In the genomic region with DNA sequence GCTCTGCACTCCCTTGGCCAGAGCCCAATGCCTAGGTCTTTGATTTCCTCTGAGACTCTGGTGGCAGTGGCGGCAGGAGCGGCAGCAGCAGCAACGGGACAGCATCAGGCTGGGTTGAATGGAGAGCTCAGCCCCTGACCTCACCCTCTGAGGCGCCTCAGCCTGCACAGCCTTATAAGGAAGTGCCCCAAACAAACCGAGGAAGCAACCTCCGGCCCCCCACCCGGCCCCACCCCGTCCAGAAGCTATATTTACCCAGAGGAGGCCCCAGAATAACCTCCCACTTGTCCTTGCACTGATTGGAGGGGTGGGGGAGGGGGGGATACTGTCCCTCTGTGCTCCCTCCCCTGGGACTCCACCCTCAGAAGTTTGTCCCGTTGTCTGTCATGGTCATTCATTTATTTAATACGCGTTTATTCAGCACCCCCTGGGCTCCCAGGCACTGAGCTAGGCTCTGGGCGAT, we compare ENCODE assay signal across 1 cellular context.
TF ChIP-seq lines count a peak whose summit lies in the region.

No MANE protein-coding gene starts in this region.

TF ChIP-seq in HepG2, 621 proteins besides CTCF, POLR2A, EP300 and RAD21 (continues in another document):
- no peak for TF ChIP-seq SP140L (CRISPR knock-in tag; IDR thresholded peaks at IDR 0.05; ENCODE audit: borderline replicate concordance)
- no peak for TF ChIP-seq IRF2 (CRISPR knock-in tag; IDR thresholded peaks at IDR 0.05)
- TF ChIP-seq DPF2 (CRISPR knock-in tag; IDR thresholded peaks at IDR 0.05; ENCODE audit: borderline replicate concordance, low read depth), result no peak
- peak; percentile 44; the same call in 1 of the 2 replicates for TF ChIP-seq CREM (IDR thresholded peaks at IDR 0.05)
- TF ChIP-seq CREM (CRISPR knock-in tag; IDR thresholded peaks at IDR 0.05), result no peak
- no peak for TF ChIP-seq SOX13 (IDR thresholded peaks at IDR 0.05)
- no peak for TF ChIP-seq SOX13 (CRISPR knock-in tag; conservative IDR thresholded peaks at IDR 0.05 in 1 of 2, IDR thresholded peaks at IDR 0.05 in 1 of 2)
- no peak for TF ChIP-seq HNRNPUL1 (IDR thresholded peaks at IDR 0.05; ENCODE audit: low read depth, low read length)
- no peak for TF ChIP-seq CEBPG (CRISPR knock-in tag; IDR thresholded peaks at IDR 0.05)
- no peak for TF ChIP-seq ZNF510 (CRISPR knock-in tag; IDR thresholded peaks at IDR 0.05; ENCODE audit: low read depth)
- peak; percentile 35; the same call in 1 of the 2 replicates for TF ChIP-seq NR2F6 (IDR thresholded peaks at IDR 0.05)
- TF ChIP-seq NR2F6 (CRISPR knock-in tag; IDR thresholded peaks at IDR 0.05), result no peak
- TF ChIP-seq ZNF234 (CRISPR knock-in tag; conservative IDR thresholded peaks at IDR 0.05), result no peak
- no peak for TF ChIP-seq MATR3 (CRISPR knock-in tag; IDR thresholded peaks at IDR 0.05)
- TF ChIP-seq HMG20B (CRISPR knock-in tag; conservative IDR thresholded peaks at IDR 0.05), result peak; percentile 93
- TF ChIP-seq FOXM1 (CRISPR knock-in tag; IDR thresholded peaks at IDR 0.05), result no peak
- no peak for TF ChIP-seq ZNF33B (CRISPR knock-in tag; IDR thresholded peaks at IDR 0.05)
- TF ChIP-seq HDAC2 (CRISPR knock-in tag; IDR thresholded peaks at IDR 0.05), result no peak
- TF ChIP-seq SRY (CRISPR knock-in tag; IDR thresholded peaks at IDR 0.05), result no peak
- no peak for TF ChIP-seq MAFK (conservative IDR thresholded peaks at IDR 0.05 in 1 of 2, IDR thresholded peaks at IDR 0.05 in 1 of 2; ENCODE audit: low read length in 2 of 2)
- TF ChIP-seq, protein P1, sequence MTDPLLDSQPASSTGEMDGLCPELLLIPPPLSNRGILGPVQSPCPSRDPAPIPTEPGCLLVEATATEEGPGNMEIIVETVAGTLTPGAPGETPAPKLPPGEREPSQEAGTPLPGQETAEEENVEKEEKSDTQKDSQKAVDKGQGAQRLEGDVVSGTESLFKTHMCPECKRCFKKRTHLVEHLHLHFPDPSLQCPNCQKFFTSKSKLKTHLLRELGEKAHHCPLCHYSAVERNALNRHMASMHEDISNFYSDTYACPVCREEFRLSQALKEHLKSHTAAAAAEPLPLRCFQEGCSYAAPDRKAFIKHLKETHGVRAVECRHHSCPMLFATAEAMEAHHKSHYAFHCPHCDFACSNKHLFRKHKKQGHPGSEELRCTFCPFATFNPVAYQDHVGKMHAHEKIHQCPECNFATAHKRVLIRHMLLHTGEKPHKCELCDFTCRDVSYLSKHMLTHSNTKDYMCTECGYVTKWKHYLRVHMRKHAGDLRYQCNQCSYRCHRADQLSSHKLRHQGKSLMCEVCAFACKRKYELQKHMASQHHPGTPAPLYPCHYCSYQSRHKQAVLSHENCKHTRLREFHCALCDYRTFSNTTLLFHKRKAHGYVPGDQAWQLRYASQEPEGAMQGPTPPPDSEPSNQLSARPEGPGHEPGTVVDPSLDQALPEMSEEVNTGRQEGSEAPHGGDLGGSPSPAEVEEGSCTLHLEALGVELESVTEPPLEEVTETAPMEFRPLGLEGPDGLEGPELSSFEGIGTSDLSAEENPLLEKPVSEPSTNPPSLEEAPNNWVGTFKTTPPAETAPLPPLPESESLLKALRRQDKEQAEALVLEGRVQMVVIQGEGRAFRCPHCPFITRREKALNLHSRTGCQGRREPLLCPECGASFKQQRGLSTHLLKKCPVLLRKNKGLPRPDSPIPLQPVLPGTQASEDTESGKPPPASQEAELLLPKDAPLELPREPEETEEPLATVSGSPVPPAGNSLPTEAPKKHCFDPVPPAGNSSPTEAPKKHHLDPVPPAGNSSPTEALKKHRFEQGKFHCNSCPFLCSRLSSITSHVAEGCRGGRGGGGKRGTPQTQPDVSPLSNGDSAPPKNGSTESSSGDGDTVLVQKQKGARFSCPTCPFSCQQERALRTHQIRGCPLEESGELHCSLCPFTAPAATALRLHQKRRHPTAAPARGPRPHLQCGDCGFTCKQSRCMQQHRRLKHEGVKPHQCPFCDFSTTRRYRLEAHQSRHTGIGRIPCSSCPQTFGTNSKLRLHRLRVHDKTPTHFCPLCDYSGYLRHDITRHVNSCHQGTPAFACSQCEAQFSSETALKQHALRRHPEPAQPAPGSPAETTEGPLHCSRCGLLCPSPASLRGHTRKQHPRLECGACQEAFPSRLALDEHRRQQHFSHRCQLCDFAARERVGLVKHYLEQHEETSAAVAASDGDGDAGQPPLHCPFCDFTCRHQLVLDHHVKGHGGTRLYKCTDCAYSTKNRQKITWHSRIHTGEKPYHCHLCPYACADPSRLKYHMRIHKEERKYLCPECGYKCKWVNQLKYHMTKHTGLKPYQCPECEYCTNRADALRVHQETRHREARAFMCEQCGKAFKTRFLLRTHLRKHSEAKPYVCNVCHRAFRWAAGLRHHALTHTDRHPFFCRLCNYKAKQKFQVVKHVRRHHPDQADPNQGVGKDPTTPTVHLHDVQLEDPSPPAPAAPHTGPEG (CRISPR knock-in tag; IDR thresholded peaks at IDR 0.05), result no peak
- no peak for TF ChIP-seq KDM1A (CRISPR knock-in tag; IDR thresholded peaks at IDR 0.05)
- TF ChIP-seq ZNF432 (CRISPR knock-in tag; IDR thresholded peaks at IDR 0.05; ENCODE audit: borderline replicate concordance), result no peak
- 0 out of 2 replicates have a peak, but pooled peaks have one; percentile 5 for TF ChIP-seq HNF4G (IDR thresholded peaks at IDR 0.05; ENCODE audit: borderline replicate concordance, low read depth, low read length)
- no peak for TF ChIP-seq HNF4G (CRISPR knock-in tag; IDR thresholded peaks at IDR 0.05; ENCODE audit: borderline replicate concordance, low read depth)
- TF ChIP-seq HHEX (CRISPR knock-in tag; IDR thresholded peaks at IDR 0.05), result no peak
- TF ChIP-seq CENPX (CRISPR knock-in tag; IDR thresholded peaks at IDR 0.05), result no peak
- TF ChIP-seq, protein P2, sequence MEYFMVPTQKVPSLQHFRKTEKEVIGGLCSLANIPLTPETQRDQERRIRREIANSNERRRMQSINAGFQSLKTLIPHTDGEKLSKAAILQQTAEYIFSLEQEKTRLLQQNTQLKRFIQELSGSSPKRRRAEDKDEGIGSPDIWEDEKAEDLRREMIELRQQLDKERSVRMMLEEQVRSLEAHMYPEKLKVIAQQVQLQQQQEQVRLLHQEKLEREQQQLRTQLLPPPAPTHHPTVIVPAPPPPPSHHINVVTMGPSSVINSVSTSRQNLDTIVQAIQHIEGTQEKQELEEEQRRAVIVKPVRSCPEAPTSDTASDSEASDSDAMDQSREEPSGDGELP (IDR thresholded peaks at IDR 0.05; ENCODE audit: borderline replicate concordance, low read depth), result no peak
- no peak for TF ChIP-seq ZNF878 (CRISPR knock-in tag; IDR thresholded peaks at IDR 0.05)
- no peak for TF ChIP-seq ATF7 (IDR thresholded peaks at IDR 0.05)
- no peak for TF ChIP-seq ATF7 (CRISPR knock-in tag; IDR thresholded peaks at IDR 0.05)
- TF ChIP-seq, protein P3, sequence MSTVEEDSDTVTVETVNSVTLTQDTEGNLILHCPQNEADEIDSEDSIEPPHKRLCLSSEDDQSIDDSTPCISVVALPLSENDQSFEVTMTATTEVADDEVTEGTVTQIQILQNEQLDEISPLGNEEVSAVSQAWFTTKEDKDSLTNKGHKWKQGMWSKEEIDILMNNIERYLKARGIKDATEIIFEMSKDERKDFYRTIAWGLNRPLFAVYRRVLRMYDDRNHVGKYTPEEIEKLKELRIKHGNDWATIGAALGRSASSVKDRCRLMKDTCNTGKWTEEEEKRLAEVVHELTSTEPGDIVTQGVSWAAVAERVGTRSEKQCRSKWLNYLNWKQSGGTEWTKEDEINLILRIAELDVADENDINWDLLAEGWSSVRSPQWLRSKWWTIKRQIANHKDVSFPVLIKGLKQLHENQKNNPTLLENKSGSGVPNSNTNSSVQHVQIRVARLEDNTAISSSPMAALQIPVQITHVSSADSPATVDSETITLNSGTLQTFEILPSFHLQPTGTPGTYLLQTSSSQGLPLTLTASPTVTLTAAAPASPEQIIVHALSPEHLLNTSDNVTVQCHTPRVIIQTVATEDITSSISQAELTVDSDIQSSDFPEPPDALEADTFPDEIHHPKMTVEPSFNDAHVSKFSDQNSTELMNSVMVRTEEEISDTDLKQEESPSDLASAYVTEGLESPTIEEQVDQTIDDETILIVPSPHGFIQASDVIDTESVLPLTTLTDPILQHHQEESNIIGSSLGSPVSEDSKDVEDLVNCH (CRISPR knock-in tag; IDR thresholded peaks at IDR 0.05), result no peak
- TF ChIP-seq PHF8 (CRISPR knock-in tag; IDR thresholded peaks at IDR 0.05), result no peak
- no peak for TF ChIP-seq FIP1L1 (IDR thresholded peaks at IDR 0.05; ENCODE audit: borderline replicate concordance, insufficient read depth, low read depth, low read length)
- TF ChIP-seq, protein P4, sequence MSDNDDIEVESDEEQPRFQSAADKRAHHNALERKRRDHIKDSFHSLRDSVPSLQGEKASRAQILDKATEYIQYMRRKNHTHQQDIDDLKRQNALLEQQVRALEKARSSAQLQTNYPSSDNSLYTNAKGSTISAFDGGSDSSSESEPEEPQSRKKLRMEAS (IDR thresholded peaks at IDR 0.05), result no peak
- no peak for TF ChIP-seq KDM2A (CRISPR knock-in tag; IDR thresholded peaks at IDR 0.05; ENCODE audit: borderline replicate concordance, low read depth)
- TF ChIP-seq SAFB2 (CRISPR knock-in tag; IDR thresholded peaks at IDR 0.05; ENCODE audit: borderline replicate concordance, low read depth), result no peak
- no peak for TF ChIP-seq ZNF335 (CRISPR knock-in tag; IDR thresholded peaks at IDR 0.05)
- no peak for TF ChIP-seq ZNF614 (CRISPR knock-in tag; IDR thresholded peaks at IDR 0.05; ENCODE audit: borderline replicate concordance)
- TF ChIP-seq, protein P5, sequence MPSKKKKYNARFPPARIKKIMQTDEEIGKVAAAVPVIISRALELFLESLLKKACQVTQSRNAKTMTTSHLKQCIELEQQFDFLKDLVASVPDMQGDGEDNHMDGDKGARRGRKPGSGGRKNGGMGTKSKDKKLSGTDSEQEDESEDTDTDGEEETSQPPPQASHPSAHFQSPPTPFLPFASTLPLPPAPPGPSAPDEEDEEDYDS (CRISPR knock-in tag; IDR thresholded peaks at IDR 0.05), result no peak
- TF ChIP-seq, protein P6, sequence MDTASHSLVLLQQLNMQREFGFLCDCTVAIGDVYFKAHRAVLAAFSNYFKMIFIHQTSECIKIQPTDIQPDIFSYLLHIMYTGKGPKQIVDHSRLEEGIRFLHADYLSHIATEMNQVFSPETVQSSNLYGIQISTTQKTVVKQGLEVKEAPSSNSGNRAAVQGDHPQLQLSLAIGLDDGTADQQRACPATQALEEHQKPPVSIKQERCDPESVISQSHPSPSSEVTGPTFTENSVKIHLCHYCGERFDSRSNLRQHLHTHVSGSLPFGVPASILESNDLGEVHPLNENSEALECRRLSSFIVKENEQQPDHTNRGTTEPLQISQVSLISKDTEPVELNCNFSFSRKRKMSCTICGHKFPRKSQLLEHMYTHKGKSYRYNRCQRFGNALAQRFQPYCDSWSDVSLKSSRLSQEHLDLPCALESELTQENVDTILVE (CRISPR knock-in tag; IDR thresholded peaks at IDR 0.05), result no peak
- TF ChIP-seq, protein P7, sequence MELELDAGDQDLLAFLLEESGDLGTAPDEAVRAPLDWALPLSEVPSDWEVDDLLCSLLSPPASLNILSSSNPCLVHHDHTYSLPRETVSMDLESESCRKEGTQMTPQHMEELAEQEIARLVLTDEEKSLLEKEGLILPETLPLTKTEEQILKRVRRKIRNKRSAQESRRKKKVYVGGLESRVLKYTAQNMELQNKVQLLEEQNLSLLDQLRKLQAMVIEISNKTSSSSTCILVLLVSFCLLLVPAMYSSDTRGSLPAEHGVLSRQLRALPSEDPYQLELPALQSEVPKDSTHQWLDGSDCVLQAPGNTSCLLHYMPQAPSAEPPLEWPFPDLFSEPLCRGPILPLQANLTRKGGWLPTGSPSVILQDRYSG (CRISPR knock-in tag; IDR thresholded peaks at IDR 0.05), result no peak
- no peak for TF ChIP-seq ZNF460 (CRISPR knock-in tag; IDR thresholded peaks at IDR 0.05; ENCODE audit: borderline replicate concordance)
- no peak for TF ChIP-seq TCF12 (IDR thresholded peaks at IDR 0.05)
- no peak for TF ChIP-seq TCF12 (CRISPR knock-in tag; IDR thresholded peaks at IDR 0.05)
- TF ChIP-seq ZNF607 (CRISPR knock-in tag; IDR thresholded peaks at IDR 0.05; ENCODE audit: borderline replicate concordance), result 0 out of 2 replicates have a peak, but pooled peaks have one; percentile 36
- TF ChIP-seq, protein P8, sequence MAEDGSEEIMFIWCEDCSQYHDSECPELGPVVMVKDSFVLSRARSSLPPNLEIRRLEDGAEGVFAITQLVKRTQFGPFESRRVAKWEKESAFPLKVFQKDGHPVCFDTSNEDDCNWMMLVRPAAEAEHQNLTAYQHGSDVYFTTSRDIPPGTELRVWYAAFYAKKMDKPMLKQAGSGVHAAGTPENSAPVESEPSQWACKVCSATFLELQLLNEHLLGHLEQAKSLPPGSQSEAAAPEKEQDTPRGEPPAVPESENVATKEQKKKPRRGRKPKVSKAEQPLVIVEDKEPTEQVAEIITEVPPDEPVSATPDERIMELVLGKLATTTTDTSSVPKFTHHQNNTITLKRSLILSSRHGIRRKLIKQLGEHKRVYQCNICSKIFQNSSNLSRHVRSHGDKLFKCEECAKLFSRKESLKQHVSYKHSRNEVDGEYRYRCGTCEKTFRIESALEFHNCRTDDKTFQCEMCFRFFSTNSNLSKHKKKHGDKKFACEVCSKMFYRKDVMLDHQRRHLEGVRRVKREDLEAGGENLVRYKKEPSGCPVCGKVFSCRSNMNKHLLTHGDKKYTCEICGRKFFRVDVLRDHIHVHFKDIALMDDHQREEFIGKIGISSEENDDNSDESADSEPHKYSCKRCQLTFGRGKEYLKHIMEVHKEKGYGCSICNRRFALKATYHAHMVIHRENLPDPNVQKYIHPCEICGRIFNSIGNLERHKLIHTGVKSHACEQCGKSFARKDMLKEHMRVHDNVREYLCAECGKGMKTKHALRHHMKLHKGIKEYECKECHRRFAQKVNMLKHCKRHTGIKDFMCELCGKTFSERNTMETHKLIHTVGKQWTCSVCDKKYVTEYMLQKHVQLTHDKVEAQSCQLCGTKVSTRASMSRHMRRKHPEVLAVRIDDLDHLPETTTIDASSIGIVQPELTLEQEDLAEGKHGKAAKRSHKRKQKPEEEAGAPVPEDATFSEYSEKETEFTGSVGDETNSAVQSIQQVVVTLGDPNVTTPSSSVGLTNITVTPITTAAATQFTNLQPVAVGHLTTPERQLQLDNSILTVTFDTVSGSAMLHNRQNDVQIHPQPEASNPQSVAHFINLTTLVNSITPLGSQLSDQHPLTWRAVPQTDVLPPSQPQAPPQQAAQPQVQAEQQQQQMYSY (CRISPR knock-in tag; IDR thresholded peaks at IDR 0.05), result no peak
- no peak for TF ChIP-seq ZNF781 (CRISPR knock-in tag; IDR thresholded peaks at IDR 0.05; ENCODE audit: borderline replicate concordance, not compliant biosample characterization)
- TF ChIP-seq ZNF556 (CRISPR knock-in tag; IDR thresholded peaks at IDR 0.05; ENCODE audit: borderline replicate concordance), result no peak
